In genomic region chr14:36582011-36582873, GRCh38 we compare ENCODE assay signal across 10 cellular contexts. TPM values are rescaled to one million over a fixed set of nuclear protein-coding genes. Genes with fewer than 3 reads are reported as not detected.
DNase-seq lines count a peak whose midpoint lies in the region; ATAC-seq, FAIRE-seq and TF ChIP-seq lines count a peak whose summit lies in the region.
"Had no signal": no experiment of that assay in that cellular context is flagged by ENCODE, and none has a peak within 500 bp of the region (broad histone marks: within the 10 kb centered on the region; RNA-seq: fewer than 3 reads in every experiment).

TSS of gene NKX2-8 (minus strand) at chr14:36582614. CDS start at chr14:36582389, 225 bp downstream.

- no peak within 1 kb of the TSS for H3K27ac Mint-ChIP-seq in H9
- H3K27ac Mint-ChIP-seq in CD8-positive, alpha-beta T cell: no peak within 1 kb of the TSS
- H3K27ac Mint-ChIP-seq: activated B cell treated with CpG ODN at 0.5 μM for 24 hours had no signal

- POLR2A ChIA-PET in CD8-positive, alpha-beta T cell (lab: Charles Lee): no interaction called here

- H3K79me2 ChIP-seq in H9 (ENCODE audit: insufficient read depth, low read length): no peaks in the 10 kb centered on the region

- peaks cover 88% of the 10 kb centered on the region for H3K27me3 ChIP-seq in H9 (ENCODE audit: insufficient read depth, low read length)
- H3K27me3 ChIP-seq in CD8-positive, alpha-beta T cell (ENCODE audit: insufficient read depth, low read length): no peaks in the 10 kb centered on the region

- no peak within 1 kb of the TSS for H3K56ac ChIP-seq in H9 (ENCODE audit: insufficient read length, low read depth, low read length)

- intact Hi-C loops in CD8-positive, alpha-beta T cell (cut with DNase I, micrococcal nuclease): no loop called here

- H3T11ph ChIP-seq in H9 (ENCODE audit: low read length): no peak within 1 kb of the TSS

- no peak within 1 kb of the TSS for H2AFZ ChIP-seq in H9 (ENCODE audit: low read length)

- WGBS in H9 (ENCODE audit: extremely low coverage, insufficient read length, low lambda C conversion rate): no CpG with 5 or more reads among the region's 62 CpGs
- 2 to 5% methylated on average over 20 to 26 of the region's 62 CpGs for WGBS in mesodermal cell (ENCODE audit: insufficient coverage in 2 of 2), 2 experiments

- no peak for TF ChIP-seq CTCF in H9 (conservative IDR thresholded peaks at IDR 0.05)
- no peak for TF ChIP-seq CTCF in cardiac fibroblast (IDR thresholded peaks at IDR 0.05; ENCODE audit: low read depth, low read length)
- TF ChIP-seq CTCF in CD8-positive, alpha-beta T cell (IDR thresholded peaks at IDR 0.05): no peak

- no peak within 1 kb of the TSS for H2BK12ac ChIP-seq in H9 (ENCODE audit: insufficient read length, low read depth, low read length)

- H3K27me3 Mint-ChIP-seq in H9 (ENCODE audit: low read depth): peaks cover 61% of the 10 kb centered on the region
- H3K27me3 Mint-ChIP-seq in CD8-positive, alpha-beta T cell (ENCODE audit: low read depth): peaks cover 41% of the 10 kb centered on the region

- DNase-seq in 8988T (peak; percentile 83), H9 (peak; percentile 67), cardiac fibroblast (ENCODE audit: low read depth in 2 of 2) (no peak), NAMALWA (ENCODE audit: low spot score) (no peak), urothelium cell line (ENCODE audit: low spot score) (no peak)
- DNase-seq in CD8-positive, alpha-beta T cell: no peak
- DNase-seq in NK-92 treated with Interleukin-12 subunit alpha and Interleukin-12 subunit beta, amount 100 ng/mL, for 24 hours (lab: John Stamatoyannopoulos, UW): no peak
- DNase-seq: activated B cell treated with CpG ODN at 0.5 μM for 24 hours, left cardiac atrium had no signal

- H3K18ac ChIP-seq in H9 (ENCODE audit: insufficient read length, low read depth, low read length): no peak within 1 kb of the TSS

- H3K9me3 ChIP-seq in H9 (ENCODE audit: control insufficient read depth, low read depth, low read length) (no peaks in the 10 kb centered on the region), mesodermal cell (ENCODE audit: control insufficient read depth, low read length) (no peaks in the 10 kb centered on the region)
- no peaks in the 10 kb centered on the region for H3K9me3 ChIP-seq in CD8-positive, alpha-beta T cell (ENCODE audit: low read length)

- peak within 1 kb of the TSS; percentile 64 for H3K4me2 ChIP-seq in H9 (ENCODE audit: insufficient read depth, insufficient read length, low read length)

- peak within 1 kb of the TSS; percentile 57 to 75 for H3K4me3 Mint-ChIP-seq in H9
- H3K4me3 Mint-ChIP-seq in CD8-positive, alpha-beta T cell: no peak within 1 kb of the TSS
- H3K4me3 Mint-ChIP-seq: activated B cell treated with CpG ODN at 0.5 μM for 24 hours had no signal

- no peaks in the 10 kb centered on the region; a peak in 1 of 7 replicates for H3K36me3 Mint-ChIP-seq in H9 (ENCODE audit: insufficient read depth in 1 of 3, low read depth in 3 of 3)
- H3K36me3 Mint-ChIP-seq in CD8-positive, alpha-beta T cell: no peaks in the 10 kb centered on the region

- peaks cover 2 to 28% of the 10 kb centered on the region in 2 experiments; a peak in 3 of 4 replicates for H3K4me1 Mint-ChIP-seq in H9
- peaks cover 2% of the 10 kb centered on the region for H3K4me1 Mint-ChIP-seq in CD8-positive, alpha-beta T cell (ENCODE audit: low read depth)
- H3K4me1 Mint-ChIP-seq: activated B cell treated with CpG ODN at 0.5 μM for 24 hours had no signal

- no peak within 1 kb of the TSS; the same call in 1 of the 2 replicates for H2BK15ac ChIP-seq in H9 (ENCODE audit: low read depth, low read length)

- no peak within 1 kb of the TSS for H4K8ac ChIP-seq in H9 (replicated peaks; ENCODE audit: insufficient read length, low read depth, low read length)

- no peak for ATAC-seq in CD8-positive, alpha-beta T cell

- H3K14ac ChIP-seq in H9 (ENCODE audit: insufficient read depth, low read length): no peak within 1 kb of the TSS

- H3K36me3 ChIP-seq in mesodermal cell (ENCODE audit: control insufficient read depth, insufficient read depth, low read length): no peaks in the 10 kb centered on the region
- no peaks in the 10 kb centered on the region for H3K36me3 ChIP-seq in CD8-positive, alpha-beta T cell (ENCODE audit: insufficient read depth, low read length)

- no peak within 1 kb of the TSS for H3K23ac ChIP-seq in H9 (ENCODE audit: insufficient read length, low read depth, low read length)

- H2BK5ac ChIP-seq in H9 (ENCODE audit: insufficient read length, low read length): no peak within 1 kb of the TSS

- H3K9me3 Mint-ChIP-seq in H9: peaks cover 0 to 1% of the 10 kb centered on the region in 2 experiments; a peak in 1 of 5 replicates
- H3K9me3 Mint-ChIP-seq in CD8-positive, alpha-beta T cell: no peaks in the 10 kb centered on the region
- H3K9me3 Mint-ChIP-seq: activated B cell treated with CpG ODN at 0.5 μM for 24 hours had no signal

- H3K4ac ChIP-seq in H9 (ENCODE audit: low read depth, low read length): no peak within 1 kb of the TSS

- H4K5ac ChIP-seq in H9 (ENCODE audit: insufficient read length, low read depth, low read length): no peak within 1 kb of the TSS

- peaks cover 4% of the 10 kb centered on the region for H4K20me1 ChIP-seq in H9 (ENCODE audit: control insufficient read depth, insufficient read depth, insufficient read length)

- H3K4me3 ChIP-seq in cardiac fibroblast (replicated peaks in 1 of 2; ENCODE audit: low read depth in 2 of 2, low read length in 2 of 2) (peak within 1 kb of the TSS; percentile 24 to 49), mesodermal cell (ENCODE audit: extremely low read depth, insufficient read depth, low read length, poor library complexity, severe bottlenecking) (peak within 1 kb of the TSS; percentile 35)
- H3K4me3 ChIP-seq in CD8-positive, alpha-beta T cell (ENCODE audit: low read depth, low read length): no peak within 1 kb of the TSS

- H3K9ac ChIP-seq in H9 (ENCODE audit: extremely low read depth, insufficient read length, low read length): no peak within 1 kb of the TSS

- no peaks in the 10 kb centered on the region for H3K79me1 ChIP-seq in H9 (ENCODE audit: insufficient read depth, low read depth, low read length, poor library complexity, severe bottlenecking)

- H3K4me1 ChIP-seq in H9 (ENCODE audit: insufficient read depth, low read length): no peaks in the 10 kb centered on the region
- peaks cover 15% of the 10 kb centered on the region for H3K4me1 ChIP-seq in mesodermal cell (ENCODE audit: control insufficient read depth, insufficient read depth, low read length, poor library complexity, severe bottlenecking)
- no peaks in the 10 kb centered on the region for H3K4me1 ChIP-seq in CD8-positive, alpha-beta T cell (ENCODE audit: insufficient read depth, low read length)

- no peak within 1 kb of the TSS for H4K91ac ChIP-seq in H9 (ENCODE audit: insufficient read length, low read depth, low read length)

- no peak for FAIRE-seq in urothelium cell line (lab: Jason Lieb, UNC)

- no peak within 1 kb of the TSS for H2BK120ac ChIP-seq in H9 (ENCODE audit: low read depth, low read length, poor library complexity, severe bottlenecking)

- CTCF ChIA-PET in CD8-positive, alpha-beta T cell (lab: Charles Lee): no interaction called here

- H3K23me2 ChIP-seq in H9 (ENCODE audit: insufficient read length, low read depth, low read length, poor library complexity, severe bottlenecking): peaks cover 15% of the 10 kb centered on the region

- no peak within 1 kb of the TSS for H3K27ac ChIP-seq in H9 (ENCODE audit: insufficient read length, low read depth, low read length)
- H3K27ac ChIP-seq in mesodermal cell (ENCODE audit: low read depth, low read length, severe bottlenecking): no peak within 1 kb of the TSS
- no peak within 1 kb of the TSS for H3K27ac ChIP-seq in CD8-positive, alpha-beta T cell (ENCODE audit: low read depth, low read length)

- H2AK5ac ChIP-seq in H9 (ENCODE audit: insufficient read length, low read length): no peak within 1 kb of the TSS

- no peak within 1 kb of the TSS for H2BK20ac ChIP-seq in H9 (ENCODE audit: low read depth, low read length, poor library complexity, severe bottlenecking)

RNA-seq across cellular contexts. Expression of gene NKX2-8, which starts in this region (rescaled TPM):
- not detected in 2 replicates for total RNA-seq in H9 (2021)
- polyA plus RNA-seq in mesodermal cell (2013, experiment 1 of 2): not detected
- not detected for polyA plus RNA-seq in mesodermal cell (2013, experiment 2 of 2)
- not detected for total RNA-seq in CD8-positive, alpha-beta T cell
- total RNA-seq: activated B cell treated with CpG ODN at 0.5 μM for 24 hours, left cardiac atrium had no signal

Comparison
In these comparisons a context has a peak if more than half of its experiments do, and no peak if none do; other contexts are left out.
1. Peak in DNase-seq and H3K4me2 ChIP-seq in H9; RNA of the gene not detected or under 1 TPM.